8 cellular contexts compared by ENCODE assay signal in genomic region chr10:97632949-97633884, GRCh38. TPM values are rescaled to one million over a fixed set of nuclear protein-coding genes. Genes with fewer than 3 reads are reported as not detected.
DNase-seq lines count a peak whose midpoint lies in the region; ATAC-seq and TF ChIP-seq lines count a peak whose summit lies in the region.

MORN4 (minus strand) TSS chr10:97633500; CDS start chr10:97619653, 13,847 bp downstream.

- H3K27me3 Mint-ChIP-seq in GM23338 (ENCODE audit: insufficient read depth, low read depth, poor library complexity) (peaks cover 5% of the 10 kb centered on the region), neural crest cell (ENCODE audit: low read depth) (no peaks in the 10 kb centered on the region)
- no peaks in the 10 kb centered on the region for H3K27me3 Mint-ChIP-seq in stimulated activated naive CD8-positive, alpha-beta T cell treated with anti-CD3 and anti-CD28 coated beads, Interleukin-15, amount 100 ng/mL, for 72 hours

- peak; percentile 93 for DNase-seq in EH (ENCODE audit: low read depth)
- DNase-seq in GM23338 (ENCODE audit: low spot score), result peak; percentile 98
- peak; percentile 90 for DNase-seq in M059J (ENCODE audit: low read depth)
- peak; percentile 75 to 88 (median 81) for DNase-seq in activated naive CD4-positive, alpha-beta T cell (lab: John Stamatoyannopoulos, UW)
- DNase-seq in foreskin keratinocyte, result peak; percentile 53 to 80
- peak; percentile 93 for DNase-seq in neural crest cell (ENCODE audit: low read depth, low spot score)
- DNase-seq in stimulated activated naive CD8-positive, alpha-beta T cell treated with anti-CD3 and anti-CD28 coated beads, Interleukin-15, amount 100 ng/mL, for 72 hours, result peak; percentile 90 to 92

- no peaks in the 10 kb centered on the region for H3K27me3 ChIP-seq in GM23338 (ENCODE audit: insufficient read depth)
- H3K27me3 ChIP-seq in foreskin keratinocyte, result no peaks in the 10 kb centered on the region

- no peaks in the 10 kb centered on the region for H3K36me3 ChIP-seq in GM23338 (ENCODE audit: insufficient read depth)

- H3K79me2 ChIP-seq in GM23338 (replicated peaks; ENCODE audit: insufficient read depth), result peaks cover 20% of the 10 kb centered on the region

- peak within 1 kb of the TSS; percentile 98 for H3K27ac Mint-ChIP-seq in GM23338
- peak within 1 kb of the TSS; percentile 93 for H3K27ac Mint-ChIP-seq in neural crest cell (ENCODE audit: unreplicated experiment)
- peak within 1 kb of the TSS; percentile 95 to 99 for H3K27ac Mint-ChIP-seq in stimulated activated naive CD8-positive, alpha-beta T cell treated with anti-CD3 and anti-CD28 coated beads, Interleukin-15, amount 100 ng/mL, for 72 hours

- ATAC-seq in GM23338 (peak; percentile 96), foreskin keratinocyte (peak; percentile 98)
- peak; percentile 99 for ATAC-seq in stimulated activated naive CD8-positive, alpha-beta T cell treated with anti-CD3 and anti-CD28 coated beads, Interleukin-15, amount 100 ng/mL, for 72 hours

- peak within 1 kb of the TSS; percentile 74 for H3K4me3 ChIP-seq in GM23338

- H3K27ac ChIP-seq in GM23338 (ENCODE audit: low read depth) (peak within 1 kb of the TSS; percentile 82), foreskin keratinocyte (no peak within 1 kb of the TSS)

- H3K4me1 Mint-ChIP-seq in GM23338 (peaks cover 6% of the 10 kb centered on the region; the same call in 2 of the 3 replicates), neural crest cell (peaks cover 15% of the 10 kb centered on the region)
- peaks cover 25% of the 10 kb centered on the region for H3K4me1 Mint-ChIP-seq in stimulated activated naive CD8-positive, alpha-beta T cell treated with anti-CD3 and anti-CD28 coated beads, Interleukin-15, amount 100 ng/mL, for 72 hours

- H2AFZ ChIP-seq in GM23338, result peak within 1 kb of the TSS; percentile 80

- peak within 1 kb of the TSS; percentile 73 for H3K4me2 ChIP-seq in GM23338

- H3K4me3 Mint-ChIP-seq in GM23338 (peak within 1 kb of the TSS; percentile 97), neural crest cell (peak within 1 kb of the TSS; percentile 94)
- H3K4me3 Mint-ChIP-seq in stimulated activated naive CD8-positive, alpha-beta T cell treated with anti-CD3 and anti-CD28 coated beads, Interleukin-15, amount 100 ng/mL, for 72 hours, result peak within 1 kb of the TSS; percentile 96 to 99

- no peaks in the 10 kb centered on the region for H3K9me2 ChIP-seq in GM23338 (ENCODE audit: insufficient read depth)

- 0 out of 2 replicates have a peak, but pooled peaks cover under 1% of the 10 kb centered on the region for H4K20me1 ChIP-seq in GM23338 (replicated peaks; ENCODE audit: insufficient read depth)

- H3F3A ChIP-seq in GM23338 (replicated peaks; ENCODE audit: low read depth), result no peaks in the 10 kb centered on the region

- TF ChIP-seq CTCF in GM23338 (conservative IDR thresholded peaks at IDR 0.05; ENCODE audit: low read depth in 2 of 2) (no peak), foreskin keratinocyte (conservative IDR thresholded peaks at IDR 0.05) (peak; percentile 2), neural crest cell (conservative IDR thresholded peaks at IDR 0.05) (no peak)

- no peaks in the 10 kb centered on the region for H3K36me3 Mint-ChIP-seq in GM23338 (ENCODE audit: low read depth)
- H3K36me3 Mint-ChIP-seq in neural crest cell (ENCODE audit: low read depth), result no peaks in the 10 kb centered on the region

- H3K4me1 ChIP-seq in GM23338 (ENCODE audit: insufficient read depth), result 0 out of 2 replicates have a peak, but pooled peaks cover 3% of the 10 kb centered on the region
- peaks cover 4% of the 10 kb centered on the region for H3K4me1 ChIP-seq in foreskin keratinocyte

- H3K9me3 Mint-ChIP-seq in GM23338 (no peaks in the 10 kb centered on the region), neural crest cell (no peaks in the 10 kb centered on the region)
- no peaks in the 10 kb centered on the region for H3K9me3 Mint-ChIP-seq in stimulated activated naive CD8-positive, alpha-beta T cell treated with anti-CD3 and anti-CD28 coated beads, Interleukin-15, amount 100 ng/mL, for 72 hours

- peak; percentile 34; the same call in 1 of the 2 replicates for TF ChIP-seq POLR2A in Raji (IDR thresholded peaks at IDR 0.05; ENCODE audit: insufficient read depth, low read depth, low read length)

TF ChIP-seq in GM23338, 12 proteins besides CTCF, POLR2A, EP300 and RAD21:
- TF ChIP-seq EZH2 (IDR thresholded peaks at IDR 0.05; ENCODE audit: low read depth, unreplicated experiment), result no peak
- TF ChIP-seq CREB1 (CRISPR knock-in tag; IDR thresholded peaks at IDR 0.05; ENCODE audit: low read depth), result no peak
- peak; percentile 71 for TF ChIP-seq POLR2AphosphoS5 (IDR thresholded peaks at IDR 0.05; ENCODE audit: low read depth)
- TF ChIP-seq ZNF331 (CRISPR knock-in tag; IDR thresholded peaks at IDR 0.05; ENCODE audit: low read depth), result no peak
- no peak for TF ChIP-seq STAT1 (IDR thresholded peaks at IDR 0.05; ENCODE audit: unreplicated experiment)
- no peak for TF ChIP-seq ZNF462 (CRISPR knock-in tag; IDR thresholded peaks at IDR 0.05)
- no peak for TF ChIP-seq ETS1 (IDR thresholded peaks at IDR 0.05)
- TF ChIP-seq ZNF114 (CRISPR knock-in tag; IDR thresholded peaks at IDR 0.05), result no peak
- TF ChIP-seq JUNB (IDR thresholded peaks at IDR 0.05; ENCODE audit: unreplicated experiment), result no peak

RNA-seq across cellular contexts. Expression of gene MORN4, which starts in this region (rescaled TPM):
- 9.0 and 17.6 TPM in 2 replicates for total RNA-seq in GM23338 (2014; rRNA removed; shearing (Covaris generic))
- polyA plus RNA-seq in GM23338 (2016; fragmentation: Nextera tagmentation; extraction: Ambion mirVana) (49.5 and 50.0 TPM in 2 replicates), foreskin keratinocyte (8.9 and 11.3 TPM in 2 replicates)
- 3.8 and 5.9 TPM in 2 replicates for total RNA-seq in M059J (2014; rRNA removed; shearing (Covaris generic))
- total RNA-seq in foreskin keratinocyte (7.4 and 9.7 TPM in 2 replicates), neural crest cell (25.9 and 27.2 TPM in 2 replicates)
